ENCODE assay signal across 1 cellular context in the genomic region with DNA sequence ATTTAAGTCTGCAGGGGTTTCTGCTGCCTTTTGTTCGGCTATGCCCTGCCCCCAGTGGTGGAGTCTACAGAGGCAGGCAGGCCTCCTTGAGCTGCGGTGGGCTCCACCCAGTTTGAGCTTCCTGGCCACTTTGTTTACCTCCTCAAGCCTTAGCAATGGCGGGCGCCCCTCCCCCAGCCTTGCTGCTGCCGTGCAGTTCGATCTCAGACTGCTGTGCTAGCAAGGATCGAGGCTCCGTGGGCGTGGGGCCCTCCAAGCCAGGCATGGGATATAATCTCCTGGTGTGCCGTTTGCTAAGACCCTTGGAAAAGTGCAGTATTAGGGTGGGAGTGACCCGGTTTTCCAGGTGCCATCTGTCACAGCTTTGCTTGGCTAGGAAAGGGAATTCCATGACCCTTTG. TPM values are rescaled to one million over a fixed set of nuclear protein-coding genes. Genes with fewer than 3 reads are reported as not detected.
"Had no signal": no experiment of that assay in that cellular context is flagged by ENCODE, and none has a peak within 500 bp of the region (broad histone marks: within the 10 kb centered on the region; RNA-seq: fewer than 3 reads in every experiment).

No MANE protein-coding gene starts in this region.

RNA-seq across cellular contexts. Expression of a gene that starts 15.9 kb away (rescaled TPM):
- polyA plus RNA-seq: cardiac muscle cell had no signal
